In the genomic region with DNA sequence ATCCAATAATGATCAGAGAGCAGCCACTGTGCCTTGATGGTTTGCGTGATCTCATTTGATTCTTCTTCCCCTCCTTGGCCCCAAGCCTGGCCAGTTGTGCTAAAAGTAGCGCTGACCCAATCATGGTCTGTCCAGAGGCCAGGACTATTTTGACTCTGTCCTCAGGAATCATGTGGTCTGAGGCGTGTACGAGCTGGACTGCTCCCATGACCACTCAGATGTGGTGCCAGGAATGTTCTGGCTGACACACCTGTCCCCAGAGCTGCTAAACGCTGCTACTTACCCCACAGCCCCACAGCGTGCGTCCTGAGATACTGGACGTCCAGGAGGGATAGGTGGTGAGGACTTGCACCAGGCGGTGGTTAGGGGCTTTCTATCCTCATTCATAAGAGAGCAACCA, we compare ENCODE assay signal across 15 cellular contexts.
"Had no signal": no experiment of that assay in that cellular context is flagged by ENCODE, and none has a peak within 500 bp of the region (broad histone marks: within the 10 kb centered on the region; RNA-seq: fewer than 3 reads in every experiment).

No MANE protein-coding gene starts in this region.

- H3K9me3 Mint-ChIP-seq: activated CD4-positive, alpha-beta T cell treated with anti-CD3 and anti-CD28 coated beads, Interleukin-2, amount 10 ng/mL, durations not matched to agents 7 days and 5 days; activated naive CD4-positive, alpha-beta T cell treated with anti-CD3 and anti-CD28 coated beads for 36 hours; activated naive CD8-positive, alpha-beta T cell treated with anti-CD3 and anti-CD28 coated beads, Interleukin-2, amount 50 U/mL, for 24 hours; neural crest cell; stimulated activated effector memory CD8-positive, alpha-beta T cell treated with anti-CD3 and anti-CD28 coated beads, Interleukin-12 subunit alpha, Interleukin-12 subunit beta, amount 100 ng/mL, for 72 hours had no signal

- DNase-seq: activated CD4-positive, alpha-beta T cell treated with anti-CD3 and anti-CD28 coated beads, Interleukin-2, amount 10 ng/mL, durations not matched to agents 7 days and 5 days; activated CD4-positive, CD25-positive, alpha-beta regulatory T cell; activated CD8-positive, alpha-beta memory T cell treated with anti-CD3 and anti-CD28 coated beads for 24 hours; activated naive CD4-positive, alpha-beta T cell treated with anti-CD3 and anti-CD28 coated beads for 36 hours; activated naive CD8-positive, alpha-beta T cell treated with anti-CD3 and anti-CD28 coated beads, Interleukin-2, amount 50 U/mL, for 24 hours; dermis blood vessel endothelial cell; kidney; T-helper 2 cell; trophoblast cell had no signal

- H3K36me3 Mint-ChIP-seq: stimulated activated effector memory CD8-positive, alpha-beta T cell treated with anti-CD3 and anti-CD28 coated beads, Interleukin-12 subunit alpha, Interleukin-12 subunit beta, amount 100 ng/mL, for 72 hours had no signal

- ATAC-seq: activated naive CD8-positive, alpha-beta T cell treated with anti-CD3 and anti-CD28 coated beads, Interleukin-2, amount 50 U/mL, for 24 hours; stimulated activated effector memory CD8-positive, alpha-beta T cell treated with anti-CD3 and anti-CD28 coated beads, Interleukin-12 subunit alpha, Interleukin-12 subunit beta, amount 100 ng/mL, for 72 hours had no signal

- H3K4me1 Mint-ChIP-seq: activated CD4-positive, alpha-beta T cell treated with anti-CD3 and anti-CD28 coated beads, Interleukin-2, amount 10 ng/mL, durations not matched to agents 7 days and 5 days; activated naive CD8-positive, alpha-beta T cell treated with anti-CD3 and anti-CD28 coated beads, Interleukin-2, amount 50 U/mL, for 24 hours had no signal

- H3K36me3 ChIP-seq: breast epithelium had no signal

- H3K27ac Mint-ChIP-seq: activated CD4-positive, alpha-beta T cell treated with anti-CD3 and anti-CD28 coated beads, Interleukin-2, amount 10 ng/mL, durations not matched to agents 7 days and 5 days; activated naive CD4-positive, alpha-beta T cell treated with anti-CD3 and anti-CD28 coated beads for 36 hours; activated naive CD8-positive, alpha-beta T cell treated with anti-CD3 and anti-CD28 coated beads, Interleukin-2, amount 50 U/mL, for 24 hours; stimulated activated effector memory CD8-positive, alpha-beta T cell treated with anti-CD3 and anti-CD28 coated beads, Interleukin-12 subunit alpha, Interleukin-12 subunit beta, amount 100 ng/mL, for 72 hours had no signal

- H3K9me3 ChIP-seq: ascending aorta, breast epithelium had no signal

- H3K4me3 ChIP-seq: ascending aorta, breast epithelium, hepatocyte had no signal

- H3K4me3 Mint-ChIP-seq: activated CD4-positive, alpha-beta T cell treated with anti-CD3 and anti-CD28 coated beads, Interleukin-2, amount 10 ng/mL, durations not matched to agents 7 days and 5 days; activated naive CD4-positive, alpha-beta T cell treated with anti-CD3 and anti-CD28 coated beads for 36 hours; activated naive CD8-positive, alpha-beta T cell treated with anti-CD3 and anti-CD28 coated beads, Interleukin-2, amount 50 U/mL, for 24 hours; neural crest cell; stimulated activated effector memory CD8-positive, alpha-beta T cell treated with anti-CD3 and anti-CD28 coated beads, Interleukin-12 subunit alpha, Interleukin-12 subunit beta, amount 100 ng/mL, for 72 hours had no signal

- H3K27me3 Mint-ChIP-seq: activated naive CD8-positive, alpha-beta T cell treated with anti-CD3 and anti-CD28 coated beads, Interleukin-2, amount 50 U/mL, for 24 hours had no signal

- H3K4me1 ChIP-seq: ascending aorta, breast epithelium had no signal

- H3K27ac ChIP-seq: breast epithelium, epithelial cell of prostate, hepatocyte had no signal

- H3K27me3 ChIP-seq: ascending aorta, hepatocyte had no signal
